In genomic region chr4:7873881-7874280, GRCh38 we compare ENCODE assay signal across 22 cellular contexts.
"Had no signal": no experiment of that assay in that cellular context is flagged by ENCODE, and none has a peak within 500 bp of the region (broad histone marks: within the 10 kb centered on the region; RNA-seq: fewer than 3 reads in every experiment).

No MANE protein-coding gene starts in this region.

- H3K4me3 ChIP-seq: colonic mucosa, lower lobe of right lung, upper lobe of right lung had no signal

- H3K36me3 ChIP-seq: colonic mucosa, upper lobe of right lung had no signal

- ATAC-seq: activated CD4-positive, alpha-beta T cell treated with anti-CD3 and anti-CD28 coated beads for 36 hours; activated CD8-positive, alpha-beta T cell treated with anti-CD3 and anti-CD28 coated beads for 36 hours; activated naive CD8-positive, alpha-beta T cell treated with anti-CD3 and anti-CD28 coated beads, Interleukin-2, amount 50 U/mL, for 24 hours; left colon; lower lobe of right lung; upper lobe of right lung had no signal

- H3K9me3 Mint-ChIP-seq: activated CD8-positive, alpha-beta T cell treated with anti-CD3 and anti-CD28 coated beads for 36 hours; activated naive CD8-positive, alpha-beta T cell treated with anti-CD3 and anti-CD28 coated beads, Interleukin-2, amount 50 U/mL, for 24 hours; activated T-cell treated with anti-CD3 and anti-CD28 coated beads, Interleukin-2, amount 50 U/mL, for 24 hours had no signal

- H3K27ac Mint-ChIP-seq: activated CD4-positive, alpha-beta T cell treated with anti-CD3 and anti-CD28 coated beads for 36 hours; activated CD8-positive, alpha-beta T cell treated with anti-CD3 and anti-CD28 coated beads for 36 hours; activated naive CD4-positive, alpha-beta T cell treated with anti-CD3 and anti-CD28 coated beads, Interleukin-2, amount 10 ng/mL, durations not matched to agents 7 days and 5 days; activated naive CD8-positive, alpha-beta T cell treated with anti-CD3 and anti-CD28 coated beads, Interleukin-2, amount 50 U/mL, for 24 hours; activated T-cell treated with anti-CD3 and anti-CD28 coated beads, Interleukin-2, amount 50 U/mL, for 24 hours; nephron progenitor cell had no signal

- H3K4me1 ChIP-seq: colonic mucosa had no signal

- H3K9me3 ChIP-seq: colonic mucosa, lower lobe of right lung, upper lobe of right lung had no signal

- H3K27me3 Mint-ChIP-seq: activated CD4-positive, alpha-beta T cell treated with anti-CD3 and anti-CD28 coated beads for 36 hours; activated CD8-positive, alpha-beta T cell treated with anti-CD3 and anti-CD28 coated beads for 36 hours; activated naive CD4-positive, alpha-beta T cell treated with anti-CD3 and anti-CD28 coated beads, Interleukin-2, amount 10 ng/mL, durations not matched to agents 7 days and 5 days; activated T-cell treated with anti-CD3 and anti-CD28 coated beads, Interleukin-2, amount 50 U/mL, for 24 hours; progenitor cell of endocrine pancreas had no signal

- H3K27ac ChIP-seq: brain microvascular endothelial cell, colonic mucosa, lower lobe of right lung, upper lobe of right lung, WERI-Rb-1 had no signal

- H3K27me3 ChIP-seq: brain microvascular endothelial cell, colonic mucosa, upper lobe of right lung had no signal

- H3K4me3 Mint-ChIP-seq: activated CD4-positive, alpha-beta T cell treated with anti-CD3 and anti-CD28 coated beads for 36 hours; activated CD8-positive, alpha-beta T cell treated with anti-CD3 and anti-CD28 coated beads for 36 hours; activated naive CD4-positive, alpha-beta T cell treated with anti-CD3 and anti-CD28 coated beads, Interleukin-2, amount 10 ng/mL, durations not matched to agents 7 days and 5 days; activated naive CD8-positive, alpha-beta T cell treated with anti-CD3 and anti-CD28 coated beads, Interleukin-2, amount 50 U/mL, for 24 hours; activated T-cell treated with anti-CD3 and anti-CD28 coated beads, Interleukin-2, amount 50 U/mL, for 24 hours; nephron progenitor cell had no signal

- DNase-seq: activated CD4-positive, alpha-beta T cell treated with anti-CD3 and anti-CD28 coated beads for 36 hours; activated CD8-positive, alpha-beta T cell treated with anti-CD3 and anti-CD28 coated beads for 36 hours; activated effector memory CD4-positive, alpha-beta T cell treated with Interleukin-2 at 50 U/mL for 16 hours; activated naive CD4-positive, alpha-beta T cell treated with anti-CD3 and anti-CD28 coated beads, Interleukin-2, amount 10 ng/mL, durations not matched to agents 7 days and 5 days; activated naive CD8-positive, alpha-beta T cell treated with anti-CD3 and anti-CD28 coated beads, Interleukin-2, amount 50 U/mL, for 24 hours; activated T-cell treated with anti-CD3 and anti-CD28 coated beads, Interleukin-2, amount 50 U/mL, for 24 hours; anterior cingulate cortex; brain microvascular endothelial cell; central memory CD4-positive, alpha-beta T cell; colonic mucosa; hippocampal formation; left colon; lower lobe of right lung; nephron progenitor cell; nucleus accumbens; stimulated activated CD4-positive, alpha-beta T cell treated with anti-CD3 and anti-CD28 coated beads, Interleukin-12 subunit alpha, Interleukin-12 subunit beta, amount 100 ng/mL, for 4 hours; stimulated activated CD4-positive, alpha-beta T cell treated with anti-CD3 and anti-CD28 coated beads, Interleukin-1b, Interleukin-23, amount 100 ng/mL, for 48 hours; stimulated activated CD8-positive, alpha-beta memory T cell treated with anti-CD3 and anti-CD28 coated beads, Interleukin-4, amount 100 ng/mL, for 48 hours; stimulated activated naive CD4-positive, alpha-beta T cell; upper lobe of right lung; WERI-Rb-1 had no signal
